ENCODE assay signal across 23 cellular contexts in genomic region chr5:133205204-133205603, GRCh38.
"Had no signal": no experiment of that assay in that cellular context is flagged by ENCODE, and none has a peak within 500 bp of the region (broad histone marks: within the 10 kb centered on the region; RNA-seq: fewer than 3 reads in every experiment).

No MANE protein-coding gene starts in this region.

- H3K9me3 ChIP-seq: sigmoid colon, thyroid gland had no signal

- H3K4me3 Mint-ChIP-seq: endodermal cell; mesothelial cell of epicardium; natural killer cell treated with Interleukin-12 subunit alpha and Interleukin-12 subunit beta and Interleukin-15 and Interleukin-18, amount 100 ng/mL, for 72 hours had no signal

- H3K4me1 Mint-ChIP-seq: endodermal cell had no signal

- H3K36me3 ChIP-seq: sigmoid colon, thyroid gland, WERI-Rb-1 had no signal

- DNase-seq: activated CD4-positive, alpha-beta T cell treated with anti-CD3 and anti-CD28 coated beads for 1 hour; activated CD8-positive, alpha-beta memory T cell treated with anti-CD3 and anti-CD28 coated beads for 24 hours; activated CD8-positive, alpha-beta memory T cell treated with anti-CD3 and anti-CD28 coated beads, Interleukin-2, amount 50 U/mL, for 48 hours; activated gamma-delta T cell; activated T-cell treated with anti-CD3 and anti-CD28 coated beads, Interleukin-2, amount 50 U/mL, for 48 hours; amniotic stem cell; dorsolateral prefrontal cortex; endodermal cell; foreskin keratinocyte; glutamatergic neuron; hypothalamus; posterior cingulate gyrus; sigmoid colon; stimulated activated naive CD4-positive, alpha-beta T cell treated with Interleukin-2 at 50 U/mL for 16 hours; thyroid gland; WERI-Rb-1 had no signal

- H3K36me3 Mint-ChIP-seq: activated naive CD4-positive, alpha-beta T cell treated with anti-CD3 and anti-CD28 coated beads, Interleukin-2, amount 50 U/mL, for 72 hours; natural killer cell treated with Interleukin-12 subunit alpha and Interleukin-12 subunit beta and Interleukin-15 and Interleukin-18, amount 100 ng/mL, for 72 hours had no signal

- H3K27ac Mint-ChIP-seq: activated naive CD4-positive, alpha-beta T cell treated with anti-CD3 and anti-CD28 coated beads, Interleukin-2, amount 50 U/mL, for 72 hours; endodermal cell; mesothelial cell of epicardium; natural killer cell treated with Interleukin-12 subunit alpha and Interleukin-12 subunit beta and Interleukin-15 and Interleukin-18, amount 100 ng/mL, for 72 hours had no signal

- H3K27me3 ChIP-seq: dorsolateral prefrontal cortex, thyroid gland had no signal

- FAIRE-seq: colon, keratinocyte had no signal

- H3K4me3 ChIP-seq: dorsolateral prefrontal cortex, lung, sigmoid colon, thyroid gland had no signal

- ATAC-seq: activated naive CD4-positive, alpha-beta T cell treated with anti-CD3 and anti-CD28 coated beads, Interleukin-2, amount 50 U/mL, for 72 hours; foreskin keratinocyte; left lobe of liver; natural killer cell treated with Interleukin-12 subunit alpha and Interleukin-12 subunit beta and Interleukin-15 and Interleukin-18, amount 100 ng/mL, for 72 hours had no signal

- H3K4me1 ChIP-seq: foreskin keratinocyte, sigmoid colon, thyroid gland had no signal

- H3K27ac ChIP-seq: dorsolateral prefrontal cortex, foreskin keratinocyte, sigmoid colon, thyroid gland, WERI-Rb-1 had no signal

- H3K9me3 Mint-ChIP-seq: activated naive CD4-positive, alpha-beta T cell treated with anti-CD3 and anti-CD28 coated beads, Interleukin-2, amount 50 U/mL, for 72 hours; endodermal cell; mesothelial cell of epicardium; natural killer cell treated with Interleukin-12 subunit alpha and Interleukin-12 subunit beta and Interleukin-15 and Interleukin-18, amount 100 ng/mL, for 72 hours had no signal
